In the genomic region with DNA sequence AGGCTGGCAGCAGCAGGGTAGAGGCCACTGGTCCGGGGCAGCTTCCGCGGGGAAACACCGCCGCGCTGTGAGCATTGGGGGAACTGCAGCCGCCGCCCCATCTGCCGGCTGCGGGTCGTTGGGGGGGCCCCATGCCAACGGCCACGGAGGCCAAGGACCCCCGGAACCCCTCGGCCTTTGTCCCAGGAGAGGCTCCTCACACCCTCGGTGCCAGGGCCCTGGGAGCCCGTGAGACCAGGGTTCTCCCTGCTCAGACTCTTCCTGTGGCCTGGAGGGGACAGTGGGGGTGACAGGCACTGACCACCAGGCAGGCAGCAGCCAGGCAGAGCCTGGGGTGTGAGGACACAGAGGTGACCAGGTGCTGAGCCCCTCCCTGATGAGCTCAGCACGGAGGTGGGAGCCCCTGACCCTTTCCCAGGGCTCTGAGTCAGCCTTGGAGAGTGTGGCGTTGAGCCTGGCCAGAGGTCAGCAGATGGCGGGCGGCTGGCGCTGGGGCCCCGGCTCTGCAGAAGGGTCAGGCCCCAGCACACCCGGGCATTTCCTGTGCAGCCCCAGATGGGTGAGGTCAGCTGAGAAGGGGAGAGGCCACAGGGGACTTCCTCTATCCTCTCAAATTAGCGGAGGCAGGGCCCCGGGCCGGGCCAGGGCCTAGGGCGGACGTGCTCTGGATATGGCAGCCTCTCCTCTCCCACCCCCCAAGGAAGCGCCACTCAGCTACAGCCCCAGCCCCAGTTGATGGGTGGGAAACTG, we compare ENCODE assay signal across 8 cellular contexts. TPM values are rescaled to one million over a fixed set of nuclear protein-coding genes. Genes with fewer than 3 reads are reported as not detected.
DNase-seq lines count a peak whose midpoint lies in the region; TF ChIP-seq lines count a peak whose summit lies in the region.

No MANE protein-coding gene starts in this region.

- no peaks in the 10 kb centered on the region for H3K36me3 Mint-ChIP-seq in activated T-cell treated with anti-CD3 and anti-CD28 coated beads, Interleukin-2, amount 50 U/mL, for 24 hours (ENCODE audit: low read depth)

- intact Hi-C loops in testis (cut with DNase I; ENCODE audit: low total_unique reads), result no loop called here

- H3K4me1 Mint-ChIP-seq in activated T-cell treated with anti-CD3 and anti-CD28 coated beads, Interleukin-2, amount 50 U/mL, for 24 hours (ENCODE audit: low read depth), result no peaks in the 10 kb centered on the region

- peak; percentile 89 for TF ChIP-seq CTCF in fibroblast of the aortic adventitia (IDR thresholded peaks at IDR 0.05; ENCODE audit: insufficient read depth, low read length)
- TF ChIP-seq CTCF in testis (IDR thresholded peaks at IDR 0.05), result peak; percentile 63 to 73 (median 72)

- no peak overlapping the region for H3K4me3 ChIP-seq in fibroblast of the aortic adventitia (ENCODE audit: low read depth, low read length)
- H3K4me3 ChIP-seq in testis, result no peak overlapping the region

- H3K27ac ChIP-seq in testis, result peak overlapping the region in 1 of 2 donors; percentile 56

- H3K9me3 Mint-ChIP-seq in activated T-cell treated with anti-CD3 and anti-CD28 coated beads, Interleukin-2, amount 50 U/mL, for 24 hours, result no peaks in the 10 kb centered on the region

- H3K36me3 ChIP-seq in testis (ENCODE audit: low read depth, missing control alignments), result no peaks in the 10 kb centered on the region

- DNase-seq in NCI-H345 (lab: John Stamatoyannopoulos, UW) (peak; percentile 38), NCI-H345 treated with DMSO at 0.1 percent for 48 hours (lab: John Stamatoyannopoulos, UW; ENCODE audit: unreplicated experiment) (no peak), NOMO-1 (lab: John Stamatoyannopoulos, UW; ENCODE audit: unreplicated experiment in 2 of 2) (peak; percentile 75 to 77), fibroblast of the aortic adventitia (ENCODE audit: low read depth) (no peak), nucleus accumbens (lab: John Stamatoyannopoulos, UW) (peak in 30 of 56 donors; percentile 5 to 73 (median 30)), testis (peak; percentile 34), NCI-H774 (lab: John Stamatoyannopoulos, UW) (no peak)
- DNase-seq in activated T-cell treated with anti-CD3 and anti-CD28 coated beads, Interleukin-2, amount 50 U/mL, for 24 hours, result peak; percentile 85

- H3K4me3 Mint-ChIP-seq in activated T-cell treated with anti-CD3 and anti-CD28 coated beads, Interleukin-2, amount 50 U/mL, for 24 hours, result no peak overlapping the region

- H3K9me3 ChIP-seq in testis, result no peaks in the 10 kb centered on the region

- 40 to 45% methylated on average over 2 to 29 of the region's 30 CpGs for WGBS in testis, 2 donors

- H3K27me3 ChIP-seq in testis, result no peaks in the 10 kb centered on the region

- no peak for TF ChIP-seq POLR2A in testis (IDR thresholded peaks at IDR 0.05)

- peaks cover 20% of the 10 kb centered on the region for H3K4me1 ChIP-seq in testis

- peaks cover 41% of the 10 kb centered on the region for H3K27me3 Mint-ChIP-seq in activated T-cell treated with anti-CD3 and anti-CD28 coated beads, Interleukin-2, amount 50 U/mL, for 24 hours

- H3K27ac Mint-ChIP-seq in activated T-cell treated with anti-CD3 and anti-CD28 coated beads, Interleukin-2, amount 50 U/mL, for 24 hours, result no peak overlapping the region

RNA-seq across cellular contexts. Expression of a gene that starts 17.9 kb away (rescaled TPM):
- total RNA-seq in fibroblast of the aortic adventitia (ENCODE audit: low replicate concordance) (2.4 and 5.6 TPM in 2 replicates), testis (100 to 1,000 TPM; 101 to 106 TPM)
- polyA plus RNA-seq in testis (ENCODE audit: insufficient read depth, low read depth, low replicate concordance), result 68.5 TPM

RNA-seq across cellular contexts. Expression of a gene that starts 42.5 kb away (rescaled TPM):
- total RNA-seq in fibroblast of the aortic adventitia (ENCODE audit: low replicate concordance) (6.2 and 29.0 TPM in 2 replicates), testis (10 to 100 TPM; 46.6 to 52.7 TPM)
- polyA plus RNA-seq in testis (ENCODE audit: insufficient read depth, low read depth, low replicate concordance), result 34.2 TPM

Comparison
In these comparisons a context has a peak if more than half of its experiments do, and no peak if none do; other contexts are left out.
1. DNase-seq: peak in NCI-H345 (single experiment), NOMO-1 (2 of 2), activated T-cell treated with anti-CD3 and anti-CD28 coated beads, Interleukin-2, amount 50 U/mL, for 24 hours (single experiment), nucleus accumbens (30 of 56) and testis (single experiment); none in NCI-H345 treated with DMSO at 0.1 percent for 48 hours (single experiment), fibroblast of the aortic adventitia (single experiment) and NCI-H774 (single experiment).
2. RNA of a gene that starts 17.9 kb away (total RNA-seq): 101 to 106 TPM in testis; 2.4 to 5.6 TPM in fibroblast of the aortic adventitia; every median in the first group is over 10 times any median in the second.